In the genomic region with DNA sequence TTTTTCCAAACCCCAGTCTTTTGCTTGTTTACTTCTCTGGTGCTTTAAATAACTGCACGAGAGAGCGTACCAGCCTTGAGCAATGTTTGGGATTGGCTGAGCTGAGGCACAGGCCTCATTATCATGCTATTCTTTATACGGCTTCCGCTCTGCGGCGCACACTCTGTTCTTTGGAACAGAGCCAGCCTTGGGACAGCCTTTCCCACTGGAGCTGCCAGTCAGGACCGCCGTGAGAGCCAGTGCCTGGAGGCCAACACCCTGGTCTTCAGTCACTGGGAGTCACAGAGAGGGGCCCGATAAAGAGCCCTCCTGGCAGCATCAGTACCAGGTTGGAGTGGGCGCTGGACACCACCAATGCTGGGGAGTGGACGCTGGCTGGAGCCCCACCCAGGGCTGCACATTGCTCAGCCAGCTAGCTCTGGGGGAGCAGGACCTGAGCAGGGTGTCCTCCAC, we compare ENCODE assay signal across 9 cellular contexts.
A peak's percentile ranks its signal among the peaks of the same experiment; 100 is the strongest.
DNase-seq lines count a peak whose midpoint lies in the region; ATAC-seq and TF ChIP-seq lines count a peak whose summit lies in the region.
"Had no signal": no experiment of that assay in that cellular context is flagged by ENCODE, and none has a peak within 500 bp of the region (broad histone marks: within the 10 kb centered on the region; RNA-seq: fewer than 3 reads in every experiment).

No MANE protein-coding gene starts in this region.

- H3K4me2 ChIP-seq in smooth muscle cell: peak overlapping the region; percentile 15
- no peak overlapping the region for H3K4me2 ChIP-seq in GM23338

- H3K27me3 ChIP-seq in body of pancreas (no peaks in the 10 kb centered on the region), smooth muscle cell (ENCODE audit: low read depth) (no peaks in the 10 kb centered on the region), GM23338 (ENCODE audit: insufficient read depth) (no peaks in the 10 kb centered on the region)

- H3K79me2 ChIP-seq in smooth muscle cell (ENCODE audit: low read depth): no peaks in the 10 kb centered on the region
- H3K79me2 ChIP-seq in GM23338 (replicated peaks; ENCODE audit: insufficient read depth): no peaks in the 10 kb centered on the region

- H3K27ac Mint-ChIP-seq in endothelial cell (ENCODE audit: unreplicated experiment) (no peak overlapping the region), GM23338 (no peak overlapping the region)

- no peaks in the 10 kb centered on the region for H3K9me3 ChIP-seq in body of pancreas
- no peaks in the 10 kb centered on the region for H3K9me3 ChIP-seq in smooth muscle cell (replicated peaks; ENCODE audit: low read depth)

- TF ChIP-seq POLR2A in body of pancreas (IDR thresholded peaks at IDR 0.05): no peak

- DNase-seq in LHCN-M2 (ENCODE audit: low read depth) (peak; percentile 71), body of pancreas (peak in 3 of 4 donors; percentile 57 to 69 (median 64)), hippocampal formation (lab: John Stamatoyannopoulos, UW) (peak; percentile 75 to 84), smooth muscle cell (lab: John Stamatoyannopoulos, UW; ENCODE audit: unreplicated experiment) (no peak), endothelial cell (ENCODE audit: low spot score) (no peak), GM23338 (ENCODE audit: low spot score) (no peak)

- no peak overlapping the region for H3K9ac ChIP-seq in smooth muscle cell (ENCODE audit: low read depth)

- H3K27ac ChIP-seq in body of pancreas (peak overlapping the region in 3 of 4 donors; percentile 45 to 71 (median 69)), smooth muscle cell (ENCODE audit: low read depth) (no peak overlapping the region), GM23338 (ENCODE audit: low read depth) (no peak overlapping the region)

- WGBS in body of pancreas, 2 donors: 79 to 81% methylated on average over 4 to 11 of the region's 11 CpGs
- WGBS in smooth muscle cell (ENCODE audit: low lambda C conversion rate): 73% methylated on average over 11 of the region's 11 CpGs

- ATAC-seq in body of pancreas: peak; percentile 65
- ATAC-seq in GM23338: no peak
- no peak for ATAC-seq in HG02759 (IDR thresholded peaks at IDR 0.05; ENCODE audit: unreplicated experiment)
- no peak for ATAC-seq in HG02798 (IDR thresholded peaks at IDR 0.05; ENCODE audit: poor library complexity, unreplicated experiment)
- ATAC-seq: GM12878 had no signal

- H3K4me1 ChIP-seq in body of pancreas: no peaks in the 10 kb centered on the region
- no peaks in the 10 kb centered on the region for H3K4me1 ChIP-seq in smooth muscle cell (ENCODE audit: low read depth)
- no peaks in the 10 kb centered on the region for H3K4me1 ChIP-seq in GM23338 (ENCODE audit: insufficient read depth)

- H3K9me3 Mint-ChIP-seq in endothelial cell (ENCODE audit: unreplicated experiment): no peaks in the 10 kb centered on the region
- H3K9me3 Mint-ChIP-seq in GM23338: no peaks in the 10 kb centered on the region

- H2AFZ ChIP-seq in smooth muscle cell (ENCODE audit: low read depth) (no peak overlapping the region), GM23338 (no peak overlapping the region)

- no peaks in the 10 kb centered on the region for H3K36me3 ChIP-seq in body of pancreas (replicated peaks in 1 of 2; ENCODE audit: insufficient read depth in 1 of 2, low read depth in 2 of 2)
- no peaks in the 10 kb centered on the region for H3K36me3 ChIP-seq in smooth muscle cell (ENCODE audit: low read depth)
- 0 out of 2 replicates have a peak, but pooled peaks cover 3% of the 10 kb centered on the region for H3K36me3 ChIP-seq in GM23338 (ENCODE audit: insufficient read depth)

- peaks cover 4% of the 10 kb centered on the region for H3K36me3 Mint-ChIP-seq in endothelial cell (ENCODE audit: low read depth, unreplicated experiment)
- peaks cover 22% of the 10 kb centered on the region for H3K36me3 Mint-ChIP-seq in GM23338 (ENCODE audit: low read depth)

- intact Hi-C loops in body of pancreas (cut with DNase I): no loop called here

- H3K4me1 Mint-ChIP-seq in endothelial cell (ENCODE audit: unreplicated experiment): no peaks in the 10 kb centered on the region
- H3K4me1 Mint-ChIP-seq in GM23338: no peaks in the 10 kb centered on the region

- TF ChIP-seq CTCF in body of pancreas (IDR thresholded peaks at IDR 0.05): no peak
- no peak for TF ChIP-seq CTCF in smooth muscle cell (IDR thresholded peaks at IDR 0.05; ENCODE audit: borderline replicate concordance, insufficient read depth, poor library complexity, severe bottlenecking)
- TF ChIP-seq CTCF in endothelial cell (IDR thresholded peaks at IDR 0.05; ENCODE audit: unreplicated experiment): no peak
- no peak for TF ChIP-seq CTCF in GM23338 (conservative IDR thresholded peaks at IDR 0.05; ENCODE audit: low read depth in 2 of 2)

- H3K27me3 Mint-ChIP-seq in endothelial cell (ENCODE audit: unreplicated experiment): peaks cover 7% of the 10 kb centered on the region
- peaks cover 3% of the 10 kb centered on the region for H3K27me3 Mint-ChIP-seq in GM23338 (ENCODE audit: insufficient read depth, low read depth, poor library complexity)

- H3F3A ChIP-seq in smooth muscle cell (ENCODE audit: low read depth): no peaks in the 10 kb centered on the region
- no peaks in the 10 kb centered on the region for H3F3A ChIP-seq in GM23338 (replicated peaks; ENCODE audit: low read depth)

- H3K4me3 ChIP-seq in body of pancreas: no peak overlapping the region
- H3K4me3 ChIP-seq in smooth muscle cell: no peak overlapping the region
- no peak overlapping the region for H3K4me3 ChIP-seq in GM23338
- H3K4me3 ChIP-seq: GM12878 had no signal

- no peak overlapping the region for H3K4me3 Mint-ChIP-seq in endothelial cell (ENCODE audit: unreplicated experiment)
- H3K4me3 Mint-ChIP-seq in GM23338: no peak overlapping the region

- no peaks in the 10 kb centered on the region for H3K9me2 ChIP-seq in GM23338 (ENCODE audit: insufficient read depth)

- no peaks in the 10 kb centered on the region for H4K20me1 ChIP-seq in smooth muscle cell (ENCODE audit: low read depth)
- no peaks in the 10 kb centered on the region; the same call in none of the 2 replicates for H4K20me1 ChIP-seq in GM23338 (replicated peaks; ENCODE audit: insufficient read depth)

TF ChIP-seq in GM23338, 12 proteins besides CTCF, POLR2A, EP300 and RAD21 (continues in another document):
- TF ChIP-seq ZNF331 (CRISPR knock-in tag; IDR thresholded peaks at IDR 0.05; ENCODE audit: low read depth) (no peak), CREB1 (CRISPR knock-in tag; IDR thresholded peaks at IDR 0.05; ENCODE audit: low read depth) (no peak), POLR2AphosphoS5 (IDR thresholded peaks at IDR 0.05; ENCODE audit: low read depth) (no peak), ZNF114 (CRISPR knock-in tag; IDR thresholded peaks at IDR 0.05) (no peak), EZH2 (IDR thresholded peaks at IDR 0.05; ENCODE audit: low read depth, unreplicated experiment) (no peak), EZH2phosphoT487 (IDR thresholded peaks at IDR 0.05; ENCODE audit: unreplicated experiment) (no peak), STAT1 (IDR thresholded peaks at IDR 0.05; ENCODE audit: unreplicated experiment) (no peak), JUNB (IDR thresholded peaks at IDR 0.05; ENCODE audit: unreplicated experiment) (no peak)
- TF ChIP-seq, protein P1, sequence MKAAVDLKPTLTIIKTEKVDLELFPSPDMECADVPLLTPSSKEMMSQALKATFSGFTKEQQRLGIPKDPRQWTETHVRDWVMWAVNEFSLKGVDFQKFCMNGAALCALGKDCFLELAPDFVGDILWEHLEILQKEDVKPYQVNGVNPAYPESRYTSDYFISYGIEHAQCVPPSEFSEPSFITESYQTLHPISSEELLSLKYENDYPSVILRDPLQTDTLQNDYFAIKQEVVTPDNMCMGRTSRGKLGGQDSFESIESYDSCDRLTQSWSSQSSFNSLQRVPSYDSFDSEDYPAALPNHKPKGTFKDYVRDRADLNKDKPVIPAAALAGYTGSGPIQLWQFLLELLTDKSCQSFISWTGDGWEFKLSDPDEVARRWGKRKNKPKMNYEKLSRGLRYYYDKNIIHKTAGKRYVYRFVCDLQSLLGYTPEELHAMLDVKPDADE (IDR thresholded peaks at IDR 0.05): no peak
- TF ChIP-seq, protein P2, sequence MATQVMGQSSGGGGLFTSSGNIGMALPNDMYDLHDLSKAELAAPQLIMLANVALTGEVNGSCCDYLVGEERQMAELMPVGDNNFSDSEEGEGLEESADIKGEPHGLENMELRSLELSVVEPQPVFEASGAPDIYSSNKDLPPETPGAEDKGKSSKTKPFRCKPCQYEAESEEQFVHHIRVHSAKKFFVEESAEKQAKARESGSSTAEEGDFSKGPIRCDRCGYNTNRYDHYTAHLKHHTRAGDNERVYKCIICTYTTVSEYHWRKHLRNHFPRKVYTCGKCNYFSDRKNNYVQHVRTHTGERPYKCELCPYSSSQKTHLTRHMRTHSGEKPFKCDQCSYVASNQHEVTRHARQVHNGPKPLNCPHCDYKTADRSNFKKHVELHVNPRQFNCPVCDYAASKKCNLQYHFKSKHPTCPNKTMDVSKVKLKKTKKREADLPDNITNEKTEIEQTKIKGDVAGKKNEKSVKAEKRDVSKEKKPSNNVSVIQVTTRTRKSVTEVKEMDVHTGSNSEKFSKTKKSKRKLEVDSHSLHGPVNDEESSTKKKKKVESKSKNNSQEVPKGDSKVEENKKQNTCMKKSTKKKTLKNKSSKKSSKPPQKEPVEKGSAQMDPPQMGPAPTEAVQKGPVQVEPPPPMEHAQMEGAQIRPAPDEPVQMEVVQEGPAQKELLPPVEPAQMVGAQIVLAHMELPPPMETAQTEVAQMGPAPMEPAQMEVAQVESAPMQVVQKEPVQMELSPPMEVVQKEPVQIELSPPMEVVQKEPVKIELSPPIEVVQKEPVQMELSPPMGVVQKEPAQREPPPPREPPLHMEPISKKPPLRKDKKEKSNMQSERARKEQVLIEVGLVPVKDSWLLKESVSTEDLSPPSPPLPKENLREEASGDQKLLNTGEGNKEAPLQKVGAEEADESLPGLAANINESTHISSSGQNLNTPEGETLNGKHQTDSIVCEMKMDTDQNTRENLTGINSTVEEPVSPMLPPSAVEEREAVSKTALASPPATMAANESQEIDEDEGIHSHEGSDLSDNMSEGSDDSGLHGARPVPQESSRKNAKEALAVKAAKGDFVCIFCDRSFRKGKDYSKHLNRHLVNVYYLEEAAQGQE (IDR thresholded peaks at IDR 0.05; ENCODE audit: unreplicated experiment): no peak

Comparison
In these comparisons a context has a peak if more than half of its experiments do, and no peak if none do; other contexts are left out.
1. DNase-seq: peak in LHCN-M2 (single experiment), body of pancreas (3 of 4) and hippocampal formation (2 of 2); none in smooth muscle cell (single experiment), endothelial cell (single experiment) and GM23338 (single experiment).
2. H3K27ac ChIP-seq: peak in body of pancreas (3 of 4); none in smooth muscle cell (single experiment) and GM23338 (single experiment).